Comparison of ENCODE assay signal across 9 cellular contexts in genomic region chr4:123449780-123450179, GRCh38. TPM values are rescaled to one million over a fixed set of nuclear protein-coding genes. Genes with fewer than 3 reads are reported as not detected.
DNase-seq lines count a peak whose midpoint lies in the region; ATAC-seq, FAIRE-seq and TF ChIP-seq lines count a peak whose summit lies in the region.
"Had no signal": no experiment of that assay in that cellular context is flagged by ENCODE, and none has a peak within 500 bp of the region (broad histone marks: within the 10 kb centered on the region; RNA-seq: fewer than 3 reads in every experiment).

No MANE protein-coding gene starts in this region.

- H2BK120ac ChIP-seq in mesendoderm (ENCODE audit: low read depth, low read length), result no peak overlapping the region

- no peak overlapping the region for H4K8ac ChIP-seq in mesendoderm (ENCODE audit: low read depth, low read length)

- no peak overlapping the region for H3K4me3 ChIP-seq in mesendoderm (ENCODE audit: low read length)
- no peak overlapping the region for H3K4me3 ChIP-seq in left ventricle myocardium inferior

- DNase-seq in Kasumi-1 (lab: John Stamatoyannopoulos, UW) (peak; percentile 22 to 29), fibroblast of gingiva (ENCODE audit: low read depth) (peak; percentile 70), mesendoderm (no peak), left ventricle myocardium inferior (no peak), NCI-H1694 (lab: John Stamatoyannopoulos, UW) (no peak)

- intact Hi-C loops in left ventricle myocardium inferior (cut with micrococcal nuclease), result no loop called here

- no peak overlapping the region for H3K4ac ChIP-seq in mesendoderm (ENCODE audit: low read depth, low read length)

- H3K4me1 ChIP-seq in mesendoderm (ENCODE audit: control insufficient read depth, low read depth, low read length), result no peaks in the 10 kb centered on the region
- no peaks in the 10 kb centered on the region for H3K4me1 ChIP-seq in left ventricle myocardium inferior

- H3K79me1 ChIP-seq in mesendoderm (ENCODE audit: low read length), result no peaks in the 10 kb centered on the region

- TF ChIP-seq CTCF in left ventricle myocardium inferior (IDR thresholded peaks at IDR 0.05; ENCODE audit: borderline replicate concordance), result no peak

- no peak overlapping the region for H3K23ac ChIP-seq in mesendoderm (ENCODE audit: low read length)

- H3K27ac ChIP-seq in mesendoderm (ENCODE audit: low read depth, low read length) (no peak overlapping the region), left ventricle myocardium inferior (replicated peaks) (no peak overlapping the region)
- H3K27ac ChIP-seq: HL-60 had no signal

- H2BK15ac ChIP-seq in mesendoderm (replicated peaks; ENCODE audit: low read depth), result no peak overlapping the region

- H2AK5ac ChIP-seq in mesendoderm (ENCODE audit: low read length), result no peak overlapping the region

- H3K79me2 ChIP-seq in mesendoderm (ENCODE audit: control insufficient read depth, insufficient read depth, low read length), result no peaks in the 10 kb centered on the region

- H3K27me3 ChIP-seq in mesendoderm (ENCODE audit: insufficient read depth, low read length, poor library complexity) (no peaks in the 10 kb centered on the region), left ventricle myocardium inferior (ENCODE audit: low read depth) (no peaks in the 10 kb centered on the region)

- peak; percentile 77 for ATAC-seq in GM21825 (IDR thresholded peaks at IDR 0.05; ENCODE audit: unreplicated experiment)
- no peak for ATAC-seq in esophagus mucosa

- H3K56ac ChIP-seq in mesendoderm (ENCODE audit: low read length), result no peak overlapping the region

- H4K5ac ChIP-seq in mesendoderm (ENCODE audit: low read length), result no peak overlapping the region

- H3K18ac ChIP-seq in mesendoderm (ENCODE audit: low read length), result no peak overlapping the region

- H2BK5ac ChIP-seq in mesendoderm (ENCODE audit: low read length), result no peak overlapping the region

- H3K4me2 ChIP-seq in mesendoderm (ENCODE audit: low read length), result no peak overlapping the region

- no peaks in the 10 kb centered on the region for H3K9me3 ChIP-seq in left ventricle myocardium inferior (replicated peaks)

- FAIRE-seq in G401.6 (lab: Jason Lieb, UNC), result peak; percentile 98

- no peak overlapping the region for H3K9ac ChIP-seq in mesendoderm (ENCODE audit: low read length)

- H3K36me3 ChIP-seq in mesendoderm (ENCODE audit: control insufficient read depth, insufficient read depth, low read length) (no peaks in the 10 kb centered on the region), left ventricle myocardium inferior (no peaks in the 10 kb centered on the region)

- no CpG with 5 or more reads among the region's 1 CpG for WGBS in mesendoderm (ENCODE audit: extremely low coverage, insufficient coverage, low lambda C conversion rate)

RNA-seq across cellular contexts. Expression of gene SPRY1, which starts 53.2 kb away (rescaled TPM):
- total RNA-seq in esophagus mucosa (16.0 TPM), left ventricle myocardium inferior (39.7 TPM)
- 30.5 TPM for polyA plus RNA-seq in mesendoderm (2013, experiment 1 of 2)
- 33.4 TPM for polyA plus RNA-seq in mesendoderm (2013, experiment 2 of 2)

Comparison
In these comparisons a context has a peak if more than half of its experiments do, and no peak if none do; other contexts are left out.
1. DNase-seq: peak in Kasumi-1 (2 of 2) and fibroblast of gingiva (single experiment); none in mesendoderm (single experiment), left ventricle myocardium inferior (single experiment) and NCI-H1694 (single experiment).